ENCODE assay signal across 24 cellular contexts in genomic region chr3:128557531-128558280, GRCh38.
"Had no signal": no experiment of that assay in that cellular context is flagged by ENCODE, and none has a peak within 500 bp of the region (broad histone marks: within the 10 kb centered on the region; RNA-seq: fewer than 3 reads in every experiment).

No MANE protein-coding gene starts in this region.

- H3K27ac ChIP-seq: coronary artery, left ventricle myocardium inferior, neutrophil, psoas muscle, thoracic aorta, tibial nerve, vagina had no signal

- H3K36me3 ChIP-seq: left ventricle myocardium inferior, neutrophil, thoracic aorta, tibial nerve, vagina had no signal

- FAIRE-seq: endometrium, frontal cortex, small intestine had no signal

- DNase-seq: effector memory CD4-positive, alpha-beta T cell; erythroblast; hypothalamus; immature natural killer cell; islet precursor cell; kidney glomerular epithelial cell; left colon; left ventricle myocardium inferior; naive B cell; psoas muscle; right cardiac atrium; small intestine; stimulated activated CD4-positive, alpha-beta T cell treated with anti-CD3 and anti-CD28 coated beads, Interleukin-15, amount 100 ng/mL, for 24 hours; stimulated activated CD4-positive, alpha-beta T cell treated with anti-CD3 and anti-CD28 coated beads, Interleukin-2, amount 100 ng/mL, for 48 hours; stimulated activated naive B cell treated with anti-CD40 and anti-IgM and Interleukin-4, amounts not matched to agents 10 μg/mL and 1 μg/mL and 100 μg/mL, for 72 hours had no signal

- H3K4me3 ChIP-seq: coronary artery, left ventricle myocardium inferior, lung, psoas muscle, thoracic aorta, tibial nerve, vagina had no signal

- ATAC-seq: left colon; natural killer cell treated with Interleukin-12 subunit alpha and Interleukin-12 subunit beta and Interleukin-15 and Interleukin-18, amount 100 ng/mL, for 72 hours; psoas muscle; right cardiac atrium; stimulated activated naive B cell treated with anti-CD40 and anti-IgM and Interleukin-4, amounts not matched to agents 10 μg/mL and 1 μg/mL and 100 μg/mL, for 72 hours had no signal

- H3K9me3 ChIP-seq: left ventricle myocardium inferior, neutrophil, psoas muscle, thoracic aorta, tibial nerve, vagina had no signal
